ENCODE assay signal across 19 cellular contexts in the genomic region with DNA sequence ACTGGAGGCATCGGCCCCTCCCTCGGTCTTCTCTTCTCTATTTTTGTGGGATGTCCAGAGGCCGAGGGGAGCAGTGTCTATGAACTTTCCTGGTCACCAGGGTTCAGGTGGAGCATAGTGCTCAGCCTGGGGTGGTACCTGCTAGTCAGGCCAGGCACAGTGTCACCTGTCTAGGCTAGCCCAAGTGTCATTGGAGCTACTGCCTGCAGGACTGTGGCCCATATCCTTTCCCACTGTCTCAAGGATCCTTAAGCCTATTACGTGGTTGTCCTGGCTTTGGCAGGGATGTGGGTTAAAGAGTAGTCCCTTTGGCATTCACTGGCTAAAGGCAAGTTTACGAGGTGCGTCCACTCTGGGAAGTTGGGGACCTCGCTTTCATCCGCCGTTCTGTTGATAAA. TPM values are rescaled to one million over a fixed set of nuclear protein-coding genes. Genes with fewer than 3 reads are reported as not detected.
DNase-seq lines count a peak whose midpoint lies in the region; ATAC-seq and TF ChIP-seq lines count a peak whose summit lies in the region.
"Had no signal": no experiment of that assay in that cellular context is flagged by ENCODE, and none has a peak within 500 bp of the region (broad histone marks: within the 10 kb centered on the region; RNA-seq: fewer than 3 reads in every experiment).

No MANE protein-coding gene starts in this region.

- H3K27me3 ChIP-seq in osteoblast (ENCODE audit: insufficient read depth, low read length), result no peaks in the 10 kb centered on the region
- H3K27me3 ChIP-seq in SJCRH30, result no peaks in the 10 kb centered on the region
- H3K27me3 ChIP-seq: MG63 had no signal

- peaks cover 87% of the 10 kb centered on the region for H3K36me3 Mint-ChIP-seq in central memory CD8-positive, alpha-beta T cell (ENCODE audit: insufficient read depth)

- no peak for DNase-seq in central memory CD8-positive, alpha-beta T cell (ENCODE audit: low spot score in 2 of 2)
- DNase-seq in osteoblast (ENCODE audit: insufficient read length, low spot score, missing footprints) (no peak), SJCRH30 (no peak)
- DNase-seq: CD4-positive, alpha-beta T cell; DMS153; GF-D8; HFFc6; Karpas-422; MG63; NCI-H1048; NCI-H1436; NCI-H1930; NCI-H345; NCI-H524 treated with DMSO at 0.1 percent for 48 hours; SHP77 had no signal

- no peaks in the 10 kb centered on the region for H3K9me3 ChIP-seq in osteoblast (ENCODE audit: low read depth, low read length)
- no peaks in the 10 kb centered on the region for H3K9me3 ChIP-seq in SJCRH30 (replicated peaks)
- H3K9me3 ChIP-seq: MG63 had no signal

- peak overlapping the region; percentile 80 for H3K27ac Mint-ChIP-seq in central memory CD8-positive, alpha-beta T cell (ENCODE audit: low read depth)
- H3K27ac Mint-ChIP-seq: CD4-positive, alpha-beta T cell; HFFc6 had no signal

- H3K4me2 ChIP-seq in osteoblast (ENCODE audit: insufficient read depth, low read length), result no peak overlapping the region

- no peak for ATAC-seq in central memory CD8-positive, alpha-beta T cell (replicated peaks; ENCODE audit: extremely low read depth, poor library complexity, severe bottlenecking)
- no peak for ATAC-seq in GM18519 (IDR thresholded peaks at IDR 0.05; ENCODE audit: low FRiP score, unreplicated experiment)
- ATAC-seq in GM21576 (IDR thresholded peaks at IDR 0.05; ENCODE audit: unreplicated experiment), result no peak
- ATAC-seq: SK-N-SH treated with all-trans-retinoic acid at 6 μM for 48 hours had no signal

- TF ChIP-seq POLR2A in GM19193 (IDR thresholded peaks at IDR 0.05; ENCODE audit: extremely low read depth, insufficient read depth, insufficient read length), result peak; percentile 21

- H3K4me1 ChIP-seq in osteoblast (ENCODE audit: insufficient read depth, low read length) (peaks cover 10% of the 10 kb centered on the region), SJCRH30 (no peaks in the 10 kb centered on the region)

- peaks cover 96% of the 10 kb centered on the region for H4K20me1 ChIP-seq in osteoblast (ENCODE audit: insufficient read depth, low read length)

- H3K4me3 ChIP-seq in osteoblast (ENCODE audit: insufficient read depth, low read length), result no peak overlapping the region
- H3K4me3 ChIP-seq in SJCRH30, result no peak overlapping the region
- H3K4me3 ChIP-seq: MG63 had no signal

- H3K79me2 ChIP-seq in osteoblast (ENCODE audit: insufficient read depth, low read length), result peaks cover 100% of the 10 kb centered on the region

- TF ChIP-seq CTCF in osteoblast (IDR thresholded peaks at IDR 0.05; ENCODE audit: extremely low read depth, low read depth, low read length), result no peak

- H3K4me1 Mint-ChIP-seq in central memory CD8-positive, alpha-beta T cell, result peaks cover 81% of the 10 kb centered on the region

- H3K9me3 Mint-ChIP-seq in central memory CD8-positive, alpha-beta T cell, result no peaks in the 10 kb centered on the region
- H3K9me3 Mint-ChIP-seq: CD4-positive, alpha-beta T cell; HFFc6 had no signal

- H3K27me3 Mint-ChIP-seq in central memory CD8-positive, alpha-beta T cell, result no peaks in the 10 kb centered on the region
- H3K27me3 Mint-ChIP-seq: CD4-positive, alpha-beta T cell had no signal

- peak overlapping the region; percentile 32 for H3K27ac ChIP-seq in osteoblast (ENCODE audit: low read depth, low read length)
- no peak overlapping the region for H3K27ac ChIP-seq in SJCRH30

- no peak overlapping the region for H2AFZ ChIP-seq in osteoblast (ENCODE audit: low read length)

- H3K36me3 ChIP-seq in osteoblast (ENCODE audit: insufficient read depth, low read length) (peaks cover 92% of the 10 kb centered on the region), SJCRH30 (peaks cover 86% of the 10 kb centered on the region)

- H3K4me3 Mint-ChIP-seq in central memory CD8-positive, alpha-beta T cell, result no peak overlapping the region
- H3K4me3 Mint-ChIP-seq: CD4-positive, alpha-beta T cell; HFFc6 had no signal

RNA-seq across cellular contexts. Expression of a gene that starts 9.3 kb away (rescaled TPM):
- total RNA-seq in osteoblast, result 22.4 and 25.3 TPM in 2 replicates
- total RNA-seq in SJCRH30 (2014; rRNA removed; shearing (Covaris generic)), result 68.7 and 70.5 TPM in 2 replicates

RNA-seq across cellular contexts. Expression of a gene that starts 12.8 kb away (rescaled TPM):
- total RNA-seq in osteoblast, result 80.4 and 84.0 TPM in 2 replicates
- 154 and 155 TPM in 2 replicates for total RNA-seq in SJCRH30 (2014; rRNA removed; shearing (Covaris generic))

RNA-seq across cellular contexts. Expression of a gene that starts 32.8 kb away (rescaled TPM):
- total RNA-seq in osteoblast, result 35.8 and 43.3 TPM in 2 replicates
- total RNA-seq in SJCRH30 (2014; rRNA removed; shearing (Covaris generic)), result 10.3 and 15.3 TPM in 2 replicates

RNA-seq across cellular contexts. Expression of a gene that starts 32.9 kb away (rescaled TPM):
- total RNA-seq in osteoblast, result 0.88 and 1.1 TPM in 2 replicates
- total RNA-seq in SJCRH30 (2014; rRNA removed; shearing (Covaris generic)), result 0.23 and 0.43 TPM in 2 replicates

RNA-seq across cellular contexts. Expression of a gene that starts 51.9 kb away (rescaled TPM):
- 19.2 and 21.8 TPM in 2 replicates for total RNA-seq in osteoblast
- total RNA-seq in SJCRH30 (2014; rRNA removed; shearing (Covaris generic)), result 23.7 and 24.7 TPM in 2 replicates
